Comparison of ENCODE assay signal across 7 cellular contexts in genomic region chr7:876077-876971, GRCh38. TPM values are rescaled to one million over a fixed set of nuclear protein-coding genes. Genes with fewer than 3 reads are reported as not detected.
A peak's percentile ranks its signal among the peaks of the same experiment; 100 is the strongest.
DNase-seq lines count a peak whose midpoint lies in the region; ATAC-seq and TF ChIP-seq lines count a peak whose summit lies in the region.

GET4 (plus strand) TSS chr7:876554; CDS start chr7:876646, 92 bp downstream.

- TF ChIP-seq CTCF in brain microvascular endothelial cell (IDR thresholded peaks at IDR 0.05; ENCODE audit: low read depth, low read length, missing control alignments) = peak; percentile 11

- H3K4me2 ChIP-seq in skeletal muscle satellite cell (ENCODE audit: low read length) = peak within 1 kb of the TSS; percentile 86

- in situ Hi-C loops in brain microvascular endothelial cell (cut with HindIII; ENCODE audit: low pct_ligation_motif_present, low sequenced_read_pairs) = no loop called here

- H3K4me3 ChIP-seq in brain microvascular endothelial cell (ENCODE audit: low read depth, low read length) (peak within 1 kb of the TSS; percentile 87), iPS-15b (ENCODE audit: low read depth, low read length) (peak within 1 kb of the TSS; percentile 87), skeletal muscle satellite cell (ENCODE audit: low read length) (peak within 1 kb of the TSS; percentile 99)

- H3K4me1 ChIP-seq in iPS-15b (ENCODE audit: control insufficient read depth, insufficient read depth, low read length) (peaks cover 3% of the 10 kb centered on the region), skeletal muscle satellite cell (ENCODE audit: control insufficient read depth, insufficient read depth, low read length) (peaks cover 28% of the 10 kb centered on the region)

- no peaks in the 10 kb centered on the region for H3K27me3 ChIP-seq in brain microvascular endothelial cell (replicated peaks)
- no peaks in the 10 kb centered on the region for H3K27me3 ChIP-seq in iPS-15b (ENCODE audit: control insufficient read depth, insufficient read depth, low read length)
- no peaks in the 10 kb centered on the region for H3K27me3 ChIP-seq in skeletal muscle satellite cell (ENCODE audit: control insufficient read depth, insufficient read depth, low read length)

- peaks cover 23% of the 10 kb centered on the region for H3K36me3 ChIP-seq in brain microvascular endothelial cell (replicated peaks)
- peaks cover 14% of the 10 kb centered on the region for H3K36me3 ChIP-seq in iPS-15b (ENCODE audit: control insufficient read depth, insufficient read depth, low read length)
- H3K36me3 ChIP-seq in skeletal muscle satellite cell (ENCODE audit: insufficient read depth, low read length) = peaks cover 22% of the 10 kb centered on the region

- DNase-seq in NCI-H2081 treated with DMSO at 0.1 percent for 48 hours (lab: John Stamatoyannopoulos, UW) (peak; percentile 72), UCSD-AML1 (lab: John Stamatoyannopoulos, UW; ENCODE audit: unreplicated experiment) (peak; percentile 89), brain microvascular endothelial cell (peak; percentile 95)

- H3K27ac ChIP-seq in brain microvascular endothelial cell = peak within 1 kb of the TSS; percentile 82

- ATAC-seq in GM18511 (IDR thresholded peaks at IDR 0.05; ENCODE audit: unreplicated experiment) (peak; percentile 82), HG03025 (IDR thresholded peaks at IDR 0.05; ENCODE audit: low FRiP score, unreplicated experiment) (peak; percentile 73)

- peak within 1 kb of the TSS; percentile 65 for H3K9ac ChIP-seq in iPS-15b (ENCODE audit: low read depth, low read length)
- H3K9ac ChIP-seq in skeletal muscle satellite cell (ENCODE audit: low read depth, low read length) = peak within 1 kb of the TSS; percentile 88

- H3K9me3 ChIP-seq in iPS-15b (ENCODE audit: control insufficient read depth, insufficient read depth, low read length) = no peaks in the 10 kb centered on the region
- H3K9me3 ChIP-seq in skeletal muscle satellite cell (replicated peaks; ENCODE audit: low read length) = no peaks in the 10 kb centered on the region

RNA-seq across cellular contexts. Expression of gene GET4, which starts in this region (rescaled TPM):
- 16.7 and 17.5 TPM in 2 replicates for total RNA-seq in skeletal muscle satellite cell (2012; rRNA removed)

Comparison
In these comparisons a context has a peak if more than half of its experiments do, and no peak if none do; other contexts are left out.
1. Peak in every context shown above with its lines: DNase-seq, ATAC-seq, H3K4me3 ChIP-seq and H3K27ac ChIP-seq.